Comparison of ENCODE assay signal across 1 cellular context in genomic region chr2:233854241-233854981, GRCh38.
A peak's percentile ranks its signal among the peaks of the same experiment; 100 is the strongest.
TF ChIP-seq lines count a peak whose summit lies in the region.

TSS of gene HJURP (minus strand) at chr2:233854535. CDS start at chr2:233854500, 35 bp downstream.

TF ChIP-seq in HepG2, 621 proteins besides CTCF, POLR2A, EP300 and RAD21 (continued from another document and continues in another):
- TF ChIP-seq HIC2 (CRISPR knock-in tag; IDR thresholded peaks at IDR 0.05; ENCODE audit: low read depth), result 0 out of 2 replicates have a peak, but pooled peaks have one; percentile 31
- TF ChIP-seq ZNF280B (CRISPR knock-in tag; IDR thresholded peaks at IDR 0.05; ENCODE audit: borderline replicate concordance), result peak; percentile 66; the same call in 1 of the 2 replicates
- no peak for TF ChIP-seq ZC3H4 (CRISPR knock-in tag; IDR thresholded peaks at IDR 0.05; ENCODE audit: borderline replicate concordance)
- TF ChIP-seq KDM6A (CRISPR knock-in tag; IDR thresholded peaks at IDR 0.05; ENCODE audit: low read depth), result no peak
- TF ChIP-seq CC2D1A (CRISPR knock-in tag; IDR thresholded peaks at IDR 0.05), result 0 out of 2 replicates have a peak, but pooled peaks have one; percentile 57
- TF ChIP-seq ZKSCAN8 (CRISPR knock-in tag; IDR thresholded peaks at IDR 0.05; ENCODE audit: borderline replicate concordance), result no peak; the same call in 1 of the 2 replicates
- TF ChIP-seq HBP1 (CRISPR knock-in tag; IDR thresholded peaks at IDR 0.05; ENCODE audit: low read depth), result peak; percentile 59; the same call in 1 of the 2 replicates
- TF ChIP-seq PRDM10 (CRISPR knock-in tag; IDR thresholded peaks at IDR 0.05; ENCODE audit: low read depth), result no peak
- TF ChIP-seq ZNF124 (CRISPR knock-in tag; IDR thresholded peaks at IDR 0.05), result 0 out of 2 replicates have a peak, but pooled peaks have one; percentile 71
- TF ChIP-seq RXRB (CRISPR knock-in tag; IDR thresholded peaks at IDR 0.05; ENCODE audit: borderline replicate concordance), result 0 out of 2 replicates have a peak, but pooled peaks have one; percentile 25
- TF ChIP-seq EED (CRISPR knock-in tag; IDR thresholded peaks at IDR 0.05), result peak; percentile 54; the same call in 1 of the 2 replicates
- no peak for TF ChIP-seq CCAR2 (optimal IDR thresholded peaks at IDR 0.05; ENCODE audit: low read depth, low read length)
- TF ChIP-seq ZNF800 (CRISPR knock-in tag; IDR thresholded peaks at IDR 0.05), result no peak
- peak; percentile 44 for TF ChIP-seq BRD4 (CRISPR knock-in tag; IDR thresholded peaks at IDR 0.05)
- TF ChIP-seq PLRG1 (conservative IDR thresholded peaks at IDR 0.05), result no peak
- peak; percentile 85 for TF ChIP-seq ETV5 (CRISPR knock-in tag; IDR thresholded peaks at IDR 0.05; ENCODE audit: borderline replicate concordance)
- TF ChIP-seq ZBTB7A (CRISPR knock-in tag; IDR thresholded peaks at IDR 0.05), result no peak; the same call in 1 of the 2 replicates
- peak; percentile 87; the same call in 1 of the 2 replicates for TF ChIP-seq CENPT (CRISPR knock-in tag; IDR thresholded peaks at IDR 0.05; ENCODE audit: low read depth)
- TF ChIP-seq E2F2 (CRISPR knock-in tag; IDR thresholded peaks at IDR 0.05; ENCODE audit: borderline replicate concordance), result peak; percentile 88; the same call in 1 of the 2 replicates
- peak; percentile 100 for TF ChIP-seq ZSCAN20 (CRISPR knock-in tag; IDR thresholded peaks at IDR 0.05; ENCODE audit: borderline replicate concordance)
- TF ChIP-seq HIVEP1 (CRISPR knock-in tag; IDR thresholded peaks at IDR 0.05), result no peak
- TF ChIP-seq ZBTB7B (CRISPR knock-in tag; IDR thresholded peaks at IDR 0.05), result no peak
- no peak for TF ChIP-seq TEAD2 (CRISPR knock-in tag; IDR thresholded peaks at IDR 0.05)
- peak; percentile 81 for TF ChIP-seq FOXK1 (CRISPR knock-in tag; IDR thresholded peaks at IDR 0.05; ENCODE audit: borderline replicate concordance, low read depth)
- TF ChIP-seq MAZ (IDR thresholded peaks at IDR 0.05; ENCODE audit: borderline replicate concordance, low read depth, low read length), result 0 out of 2 replicates have a peak, but pooled peaks have one; percentile 12
- peak; percentile 73 for TF ChIP-seq MAZ (CRISPR knock-in tag; IDR thresholded peaks at IDR 0.05; ENCODE audit: low read depth)
- TF ChIP-seq TBX2 (CRISPR knock-in tag; IDR thresholded peaks at IDR 0.05; ENCODE audit: borderline replicate concordance), result peak; percentile 78
- no peak for TF ChIP-seq MBD4 (IDR thresholded peaks at IDR 0.05; ENCODE audit: borderline replicate concordance, low read length)
- TF ChIP-seq ZMYM2 (CRISPR knock-in tag; IDR thresholded peaks at IDR 0.05), result peak; percentile 89
- peak; percentile 72 for TF ChIP-seq ELF3 (CRISPR knock-in tag; IDR thresholded peaks at IDR 0.05)
- peak; percentile 83 for TF ChIP-seq KAT7 (CRISPR knock-in tag; IDR thresholded peaks at IDR 0.05; ENCODE audit: borderline replicate concordance)
- TF ChIP-seq ARNTL (CRISPR knock-in tag; IDR thresholded peaks at IDR 0.05), result no peak
- TF ChIP-seq ATF3 (CRISPR knock-in tag; IDR thresholded peaks at IDR 0.05), result peak; percentile 55; the same call in 1 of the 2 replicates
- TF ChIP-seq THRA (CRISPR knock-in tag; IDR thresholded peaks at IDR 0.05; ENCODE audit: borderline replicate concordance), result no peak; the same call in 1 of the 2 replicates
- no peak for TF ChIP-seq ATF5 (CRISPR knock-in tag; IDR thresholded peaks at IDR 0.05; ENCODE audit: low read depth)
- TF ChIP-seq GPN1 (CRISPR knock-in tag; IDR thresholded peaks at IDR 0.05; ENCODE audit: borderline replicate concordance), result peak; percentile 79; the same call in 1 of the 2 replicates
- no peak for TF ChIP-seq ZNF660 (CRISPR knock-in tag; IDR thresholded peaks at IDR 0.05; ENCODE audit: borderline replicate concordance, low read depth)
- peak; percentile 93 for TF ChIP-seq MYPOP (CRISPR knock-in tag; IDR thresholded peaks at IDR 0.05)
- no peak for TF ChIP-seq ZNF207 (IDR thresholded peaks at IDR 0.05; ENCODE audit: borderline replicate concordance)
- TF ChIP-seq KDM5B (CRISPR knock-in tag; IDR thresholded peaks at IDR 0.05; ENCODE audit: borderline replicate concordance), result peak; percentile 87; the same call in 1 of the 2 replicates
- no peak for TF ChIP-seq ZNF326 (CRISPR knock-in tag; IDR thresholded peaks at IDR 0.05; ENCODE audit: borderline replicate concordance)
- TF ChIP-seq TEAD3 (CRISPR knock-in tag; optimal IDR thresholded peaks at IDR 0.05; ENCODE audit: borderline replicate concordance), result peak; percentile 53
- TF ChIP-seq ZNF549 (CRISPR knock-in tag; IDR thresholded peaks at IDR 0.05), result no peak
- peak; percentile 95 for TF ChIP-seq NFYB (CRISPR knock-in tag; IDR thresholded peaks at IDR 0.05)
- no peak for TF ChIP-seq RFX1 (IDR thresholded peaks at IDR 0.05)
- no peak for TF ChIP-seq HCFC1 (IDR thresholded peaks at IDR 0.05; ENCODE audit: low read depth, low read length)
